9 cellular contexts compared by ENCODE assay signal in the genomic region with DNA sequence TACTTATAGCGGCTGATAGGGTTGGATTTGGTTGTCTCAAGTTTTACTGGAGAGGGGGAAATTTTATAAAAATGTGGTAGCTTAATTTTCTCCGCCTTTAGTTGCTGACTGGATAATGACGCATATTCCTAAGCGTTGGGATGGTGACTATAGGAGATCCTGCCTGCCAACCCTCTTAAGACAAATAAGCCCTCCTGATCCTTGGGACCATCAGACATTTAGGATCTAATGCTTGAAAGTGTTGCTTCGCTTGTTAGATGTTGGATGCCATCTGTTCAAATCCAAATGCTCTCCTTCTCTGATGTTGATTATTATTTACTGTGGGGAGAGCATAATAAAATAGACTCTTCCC. TPM values are rescaled to one million over a fixed set of nuclear protein-coding genes. Genes with fewer than 3 reads are reported as not detected.
DNase-seq lines count a peak whose midpoint lies in the region; ATAC-seq and TF ChIP-seq lines count a peak whose summit lies in the region.
"Had no signal": no experiment of that assay in that cellular context is flagged by ENCODE, and none has a peak within 500 bp of the region (broad histone marks: within the 10 kb centered on the region; RNA-seq: fewer than 3 reads in every experiment).

No MANE protein-coding gene starts in this region.

- H2AFZ ChIP-seq in SU-DHL-6 (ENCODE audit: low read depth, low read length, severe bottlenecking) = no peak overlapping the region

- H3K4me3 ChIP-seq in H7 (ENCODE audit: insufficient read depth, low read depth, low read length) = peak overlapping the region; percentile 88
- H3K4me3 ChIP-seq in SU-DHL-6 (ENCODE audit: insufficient read depth, low read length, poor library complexity, severe bottlenecking) = no peak overlapping the region
- H3K4me3 ChIP-seq in fibroblast of the aortic adventitia (ENCODE audit: low read depth, low read length) = peak overlapping the region; percentile 74
- H3K4me3 ChIP-seq in skin epidermis = peak overlapping the region; percentile 65 to 99 (median 92)

- H4K20me1 ChIP-seq in SU-DHL-6 (ENCODE audit: low read depth, low read length) = no peaks in the 10 kb centered on the region

- ATAC-seq in GM18520 (IDR thresholded peaks at IDR 0.05; ENCODE audit: unreplicated experiment) (no peak), GM21529 (IDR thresholded peaks at IDR 0.05; ENCODE audit: unreplicated experiment) (no peak), HG02623 (IDR thresholded peaks at IDR 0.05; ENCODE audit: unreplicated experiment) (no peak)

- TF ChIP-seq CTCF in SU-DHL-6 (IDR thresholded peaks at IDR 0.05; ENCODE audit: insufficient read depth, low read length, poor library complexity, severe bottlenecking) (no peak), fibroblast of the aortic adventitia (IDR thresholded peaks at IDR 0.05; ENCODE audit: insufficient read depth, low read length) (no peak)

- no peaks in the 10 kb centered on the region for H3K9me2 ChIP-seq in SU-DHL-6 (replicated peaks; ENCODE audit: insufficient read depth, low read length)

- H3K36me3 ChIP-seq in H7 (replicated peaks; ENCODE audit: control insufficient read depth, insufficient read depth, low read length) (no peaks in the 10 kb centered on the region), SU-DHL-6 (ENCODE audit: low read length) (no peaks in the 10 kb centered on the region)

- peaks cover 3% of the 10 kb centered on the region; the same call in 1 of the 2 replicates for H3F3A ChIP-seq in SU-DHL-6 (ENCODE audit: insufficient read depth)

- H3K27me3 ChIP-seq in H7 (ENCODE audit: control insufficient read depth, insufficient read depth, low read length) = peaks cover 2% of the 10 kb centered on the region; the same call in 1 of the 2 replicates
- no peaks in the 10 kb centered on the region for H3K27me3 ChIP-seq in SU-DHL-6 (ENCODE audit: low read length)

- H3K9me3 ChIP-seq in SU-DHL-6 (ENCODE audit: insufficient read depth, low read length) = no peaks in the 10 kb centered on the region

- no peak overlapping the region for H3K27ac ChIP-seq in SU-DHL-6 (ENCODE audit: low read depth, low read length)
- peak overlapping the region in 6 of 21 experiments; percentile 18 to 97 (median 95) for H3K27ac ChIP-seq in skin epidermis

- DNase-seq in H7 = no peak
- DNase-seq in fibroblast of the aortic adventitia (ENCODE audit: low read depth) = peak; percentile 54
- no peak for DNase-seq in NCI-H748 (lab: John Stamatoyannopoulos, UW; ENCODE audit: unreplicated experiment)
- DNase-seq: SHP77 had no signal

- H3K79me2 ChIP-seq in SU-DHL-6 (ENCODE audit: insufficient read depth, low read length) = no peaks in the 10 kb centered on the region

- no peak overlapping the region for H3K9ac ChIP-seq in SU-DHL-6 (ENCODE audit: low read length)

- peak overlapping the region; percentile 54 for H3K4me2 ChIP-seq in SU-DHL-6 (ENCODE audit: low read depth, low read length, poor library complexity, severe bottlenecking)

RNA-seq across cellular contexts. Expression of a gene that starts 2.2 kb away (rescaled TPM):
- total RNA-seq in H7 (2014; rRNA removed; shearing (Covaris generic)) = 33.2 and 46.7 TPM in 2 replicates
- total RNA-seq in fibroblast of the aortic adventitia (ENCODE audit: low replicate concordance) = 25.7 and 44.0 TPM in 2 replicates
